Comparison of ENCODE assay signal across 2 cellular contexts in the genomic region with DNA sequence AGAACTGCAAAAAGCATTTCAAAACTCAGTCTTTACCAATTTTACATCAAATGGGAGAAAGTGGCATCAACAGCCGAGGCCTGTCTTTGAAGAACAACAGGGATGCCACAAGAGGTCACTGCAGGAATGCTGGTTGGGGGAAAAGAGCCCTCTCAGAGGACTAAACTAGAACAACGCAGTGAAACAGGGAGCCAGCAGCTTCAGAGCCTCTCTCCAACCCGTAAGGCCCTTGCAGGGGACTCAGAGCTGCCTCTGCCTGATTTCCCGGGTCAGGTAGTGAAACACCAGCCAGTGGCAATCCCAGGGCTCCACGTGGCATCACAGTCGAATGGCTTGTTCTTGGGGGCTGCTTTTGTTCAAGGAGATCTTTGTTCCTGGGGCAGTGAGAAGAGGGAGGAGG.
A peak's percentile ranks its signal among the peaks of the same experiment; 100 is the strongest.
TF ChIP-seq lines count a peak whose summit lies in the region.

No MANE protein-coding gene starts in this region.

TF ChIP-seq in HEK293T, 16 proteins besides CTCF, POLR2A, EP300 and RAD21:
- TF ChIP-seq L3MBTL2 (conservative IDR thresholded peaks at IDR 0.05) (no peak), FOXA1 (IDR thresholded peaks at IDR 0.05) (no peak), ZNF384 (IDR thresholded peaks at IDR 0.05) (no peak), TARDBP (IDR thresholded peaks at IDR 0.05) (no peak), FOXK2 (IDR thresholded peaks at IDR 0.05) (no peak), BHLHE40 (IDR thresholded peaks at IDR 0.05; ENCODE audit: borderline replicate concordance) (no peak), SP1 (IDR thresholded peaks at IDR 0.05) (no peak)

TF ChIP-seq in H1, 55 proteins besides CTCF, POLR2A, EP300 and RAD21:
- TF ChIP-seq POU5F1 (IDR thresholded peaks at IDR 0.05; ENCODE audit: low read depth, low read length) (no peak), TBP (IDR thresholded peaks at IDR 0.05; ENCODE audit: low read depth, low read length) (peak; percentile 92), RXRA (IDR thresholded peaks at IDR 0.05; ENCODE audit: insufficient read depth, low read depth, low read length) (no peak), TAF7 (optimal IDR thresholded peaks at IDR 0.05; ENCODE audit: borderline replicate concordance, low read depth, low read length) (peak; percentile 12), TAF1 (IDR thresholded peaks at IDR 0.05; ENCODE audit: low read depth, low read length) (0 out of 2 replicates have a peak, but pooled peaks have one; percentile 18), GABPA (IDR thresholded peaks at IDR 0.05; ENCODE audit: borderline replicate concordance, insufficient read depth, low read length) (0 out of 2 replicates have a peak, but pooled peaks have one; percentile 43)
- TF ChIP-seq, protein P1, sequence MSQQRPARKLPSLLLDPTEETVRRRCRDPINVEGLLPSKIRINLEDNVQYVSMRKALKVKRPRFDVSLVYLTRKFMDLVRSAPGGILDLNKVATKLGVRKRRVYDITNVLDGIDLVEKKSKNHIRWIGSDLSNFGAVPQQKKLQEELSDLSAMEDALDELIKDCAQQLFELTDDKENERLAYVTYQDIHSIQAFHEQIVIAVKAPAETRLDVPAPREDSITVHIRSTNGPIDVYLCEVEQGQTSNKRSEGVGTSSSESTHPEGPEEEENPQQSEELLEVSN (IDR thresholded peaks at IDR 0.05): peak; percentile 58; the same call in 1 of the 2 replicates
- TF ChIP-seq, protein P2, sequence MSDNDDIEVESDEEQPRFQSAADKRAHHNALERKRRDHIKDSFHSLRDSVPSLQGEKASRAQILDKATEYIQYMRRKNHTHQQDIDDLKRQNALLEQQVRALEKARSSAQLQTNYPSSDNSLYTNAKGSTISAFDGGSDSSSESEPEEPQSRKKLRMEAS (IDR thresholded peaks at IDR 0.05): peak; percentile 83
TF ChIP-seq in H1: peak in this region for 6.
